In genomic region chr11:47185305-47186075, GRCh38 we compare ENCODE assay signal across 8 cellular contexts.
DNase-seq lines count a peak whose midpoint lies in the region; ATAC-seq, FAIRE-seq and TF ChIP-seq lines count a peak whose summit lies in the region.

No MANE protein-coding gene starts in this region.

- H3K4me1 ChIP-seq in BLaER1 = peaks cover 62% of the 10 kb centered on the region

- no peaks in the 10 kb centered on the region for H3K36me3 Mint-ChIP-seq in nephron progenitor cell (ENCODE audit: low read depth)

- H3K4me3 ChIP-seq in BLaER1 (peak overlapping the region; percentile 90), WERI-Rb-1 (ENCODE audit: low read depth, low read length) (peak overlapping the region; percentile 80), fibroblast of mammary gland (ENCODE audit: control insufficient read depth, low read depth, low read length) (peak overlapping the region; percentile 53)

- peaks cover 42% of the 10 kb centered on the region for H3K27me3 Mint-ChIP-seq in nephron progenitor cell (ENCODE audit: low read depth, poor library complexity)

- no peak for FAIRE-seq in H54 (lab: Jason Lieb, UNC)

- TF ChIP-seq CTCF in WERI-Rb-1 (IDR thresholded peaks at IDR 0.05; ENCODE audit: low read depth, low read length) = no peak
- TF ChIP-seq CTCF in fibroblast of mammary gland (conservative IDR thresholded peaks at IDR 0.05; ENCODE audit: control insufficient read depth, insufficient read depth, low read depth, low read length) = no peak
- TF ChIP-seq CTCF in nephron progenitor cell (IDR thresholded peaks at IDR 0.05) = no peak

- H3K9me3 Mint-ChIP-seq in nephron progenitor cell = no peaks in the 10 kb centered on the region

- DNase-seq in WERI-Rb-1 (peak; percentile 66), fibroblast of mammary gland (ENCODE audit: low read depth) (no peak), nephron progenitor cell (peak; percentile 66), H54 (ENCODE audit: insufficient read length, low spot score) (no peak), NCI-H1436 (lab: John Stamatoyannopoulos, UW) (no peak)

- H3K27me3 ChIP-seq in BLaER1 (no peaks in the 10 kb centered on the region), WERI-Rb-1 (ENCODE audit: insufficient read depth, low read depth, severe bottlenecking) (no peaks in the 10 kb centered on the region)

- H3K36me3 ChIP-seq in BLaER1 (peaks cover 26% of the 10 kb centered on the region), WERI-Rb-1 (peaks cover 5% of the 10 kb centered on the region)

- H3K9me3 ChIP-seq in BLaER1 (no peaks in the 10 kb centered on the region), WERI-Rb-1 (ENCODE audit: severe bottlenecking) (no peaks in the 10 kb centered on the region)

- H3K27ac Mint-ChIP-seq in nephron progenitor cell = peak overlapping the region; percentile 48

- TF ChIP-seq POLR2A in H54 (IDR thresholded peaks at IDR 0.05; ENCODE audit: low read depth, low read length) = no peak

- H3K9ac ChIP-seq in BLaER1 = peak overlapping the region; percentile 93

- peaks cover 17% of the 10 kb centered on the region; the same call in 1 of the 2 replicates for H4K20me1 ChIP-seq in BLaER1

- peaks cover 30% of the 10 kb centered on the region for H3K4me1 Mint-ChIP-seq in nephron progenitor cell

- H3K4me3 Mint-ChIP-seq in nephron progenitor cell = peak overlapping the region; percentile 78

- H3K4me2 ChIP-seq in BLaER1 = peak overlapping the region; percentile 93

- H3K27ac ChIP-seq in BLaER1 (peak overlapping the region; percentile 88), WERI-Rb-1 (peak overlapping the region; percentile 83)

- ATAC-seq in HG02678 (IDR thresholded peaks at IDR 0.05; ENCODE audit: unreplicated experiment) (peak; percentile 12), GM21529 (IDR thresholded peaks at IDR 0.05; ENCODE audit: unreplicated experiment) (no peak)

Comparison
In these comparisons a context has a peak if more than half of its experiments do, and no peak if none do; other contexts are left out.
1. DNase-seq: peak in WERI-Rb-1 (single experiment) and nephron progenitor cell (single experiment); none in fibroblast of mammary gland (single experiment), H54 (single experiment) and NCI-H1436 (single experiment).
2. Peak in every context shown above with its lines, with median percentiles within 50 percentile points of each other: H3K4me3 ChIP-seq.